Comparison of ENCODE assay signal across 16 cellular contexts in genomic region chr15:92621972-92622533, GRCh38. TPM values are rescaled to one million over a fixed set of nuclear protein-coding genes. Genes with fewer than 3 reads are reported as not detected.
DNase-seq lines count a peak whose midpoint lies in the region; ATAC-seq and TF ChIP-seq lines count a peak whose summit lies in the region.
"Had no signal": no experiment of that assay in that cellular context is flagged by ENCODE, and none has a peak within 500 bp of the region (broad histone marks: within the 10 kb centered on the region; RNA-seq: fewer than 3 reads in every experiment).

No MANE protein-coding gene starts in this region.

- intact Hi-C loops in sigmoid colon (cut with DNase I) = loop anchor here (5.0 kb wide), 1 partner anchor 40 kb away; no protein-coding TSS in a partner anchor
- intact Hi-C loops in CD4-positive, alpha-beta T cell (cut with DNase I, micrococcal nuclease) = no loop called here

- peak; percentile 27 for ATAC-seq in GM18868 (IDR thresholded peaks at IDR 0.05; ENCODE audit: unreplicated experiment)
- peak; percentile 54 for ATAC-seq in T-helper 17 cell
- ATAC-seq in CD4-positive, alpha-beta T cell (ENCODE audit: poor library complexity) = no peak
- ATAC-seq in HG02870 (IDR thresholded peaks at IDR 0.05; ENCODE audit: unreplicated experiment) = no peak

- no peak for TF ChIP-seq EP300 in sigmoid colon (IDR thresholded peaks at IDR 0.05)

- no peak overlapping the region for H3K9ac ChIP-seq in endodermal cell (ENCODE audit: extremely low read depth, low read length, poor library complexity, severe bottlenecking)

- POLR2A ChIA-PET in CD4-positive, alpha-beta T cell (lab: Charles Lee) = no interaction called here

- DNase-seq in T-helper 17 cell (no peak), endodermal cell (no peak), sigmoid colon (peak; percentile 44)
- no peak for DNase-seq in stimulated activated CD4-positive, alpha-beta T cell treated with anti-CD3 and anti-CD28 coated beads, Interleukin-15, amount 100 ng/mL, for 24 hours
- no peak for DNase-seq in CD4-positive, alpha-beta T cell
- DNase-seq in activated T-cell treated with anti-CD3 and anti-CD28 coated beads, Interleukin-2, amount 50 U/mL, for 1 hour = no peak
- DNase-seq: ACHN; CD4-positive, alpha-beta memory T cell; EL; KG1; NCI-H1092; NCI-H2107; NCI-H226; NCI-H526 had no signal

- peaks cover 6% of the 10 kb centered on the region for H3K4me1 Mint-ChIP-seq in T-helper 17 cell
- peaks cover 40% of the 10 kb centered on the region for H3K4me1 Mint-ChIP-seq in endodermal cell
- no peaks in the 10 kb centered on the region for H3K4me1 Mint-ChIP-seq in CD4-positive, alpha-beta T cell (ENCODE audit: low read depth)

- H3K27ac Mint-ChIP-seq in T-helper 17 cell (peak overlapping the region; percentile 74), endodermal cell (peak overlapping the region; percentile 75)
- H3K27ac Mint-ChIP-seq in CD4-positive, alpha-beta T cell = no peak overlapping the region
- H3K27ac Mint-ChIP-seq: CD4-positive, alpha-beta memory T cell had no signal

- peaks cover 47% of the 10 kb centered on the region for H3K36me3 ChIP-seq in endodermal cell (ENCODE audit: control insufficient read depth, insufficient read depth, low read length)
- no peaks in the 10 kb centered on the region for H3K36me3 ChIP-seq in sigmoid colon

- no peaks in the 10 kb centered on the region for H3K9me3 ChIP-seq in T-helper 17 cell (ENCODE audit: control insufficient read depth, low read length, poor library complexity, severe bottlenecking)
- H3K9me3 ChIP-seq in endodermal cell (ENCODE audit: control insufficient read depth, low read length) = no peaks in the 10 kb centered on the region
- no peaks in the 10 kb centered on the region for H3K9me3 ChIP-seq in sigmoid colon
- no peaks in the 10 kb centered on the region for H3K9me3 ChIP-seq in CD4-positive, alpha-beta T cell (ENCODE audit: control insufficient read depth, low read length)

- H3K4me3 Mint-ChIP-seq in T-helper 17 cell = peak overlapping the region; percentile 37
- no peak overlapping the region for H3K4me3 Mint-ChIP-seq in endodermal cell
- no peak overlapping the region for H3K4me3 Mint-ChIP-seq in CD4-positive, alpha-beta T cell

- TF ChIP-seq CTCF in endodermal cell (conservative IDR thresholded peaks at IDR 0.05) = no peak
- no peak for TF ChIP-seq CTCF in sigmoid colon (IDR thresholded peaks at IDR 0.05)
- no peak for TF ChIP-seq CTCF in CD4-positive, alpha-beta T cell (IDR thresholded peaks at IDR 0.05)

- no peaks in the 10 kb centered on the region for H3K9me3 Mint-ChIP-seq in endodermal cell
- no peaks in the 10 kb centered on the region for H3K9me3 Mint-ChIP-seq in CD4-positive, alpha-beta T cell
- H3K9me3 Mint-ChIP-seq: CD4-positive, alpha-beta memory T cell had no signal

- H3K27me3 Mint-ChIP-seq in T-helper 17 cell (peaks cover 11% of the 10 kb centered on the region), endodermal cell (ENCODE audit: insufficient read depth) (no peaks in the 10 kb centered on the region)
- H3K27me3 Mint-ChIP-seq in CD4-positive, alpha-beta T cell = no peaks in the 10 kb centered on the region

- no peaks in the 10 kb centered on the region for H3K36me3 Mint-ChIP-seq in T-helper 17 cell (ENCODE audit: low read depth)
- H3K36me3 Mint-ChIP-seq in endodermal cell (ENCODE audit: low read depth) = peaks cover 50% of the 10 kb centered on the region
- no peaks in the 10 kb centered on the region for H3K36me3 Mint-ChIP-seq in CD4-positive, alpha-beta T cell (ENCODE audit: low read depth)
- H3K36me3 Mint-ChIP-seq: CD4-positive, alpha-beta memory T cell had no signal

- H3K4me3 ChIP-seq in endodermal cell (ENCODE audit: low read length) (no peak overlapping the region), sigmoid colon (no peak overlapping the region)

- peaks cover 16% of the 10 kb centered on the region for H3K4me1 ChIP-seq in endodermal cell (ENCODE audit: control insufficient read depth, insufficient read depth, low read length)
- peaks cover 0 to 63% (median 51%) of the 10 kb centered on the region in 4 donors for H3K4me1 ChIP-seq in sigmoid colon

- H3K27me3 ChIP-seq in endodermal cell (ENCODE audit: control insufficient read depth, insufficient read depth, low read length, poor library complexity, severe bottlenecking) = no peaks in the 10 kb centered on the region
- H3K27me3 ChIP-seq in sigmoid colon = no peaks in the 10 kb centered on the region
- no peaks in the 10 kb centered on the region for H3K27me3 ChIP-seq in CD4-positive, alpha-beta T cell (ENCODE audit: control insufficient read depth, insufficient read depth, low read length)

- TF ChIP-seq POLR2A in sigmoid colon (IDR thresholded peaks at IDR 0.05) = no peak

- CTCF ChIA-PET in CD4-positive, alpha-beta T cell (lab: Charles Lee) = no interaction called here

- 96 to 99% methylated on average over 17 to 19 of the region's 19 CpGs for WGBS in endodermal cell (ENCODE audit: insufficient coverage in 1 of 2, insufficient read length in 1 of 2), 2 experiments
- 94 to 95% methylated on average over 19 of the region's 19 CpGs for WGBS in sigmoid colon, 2 donors

- H3K27ac ChIP-seq in endodermal cell (ENCODE audit: low read depth, low read length) (no peak overlapping the region), sigmoid colon (no peak overlapping the region)
- H3K27ac ChIP-seq in CD4-positive, alpha-beta T cell (ENCODE audit: low read depth, low read length) = no peak overlapping the region

RNA-seq across cellular contexts. Expression of gene FAM174B, which starts 33.5 kb away (rescaled TPM):
- 1 to 10 TPM; 3.5 to 4.3 TPM for total RNA-seq in T-helper 17 cell
- total RNA-seq in endodermal cell = 100 to 1,000 TPM in 1 of 2 donors, 10 to 100 TPM in 1; 66.0 to 105 TPM
- polyA plus RNA-seq in endodermal cell (2013, experiment 1 of 2) = 22.2 TPM
- 27.3 TPM for polyA plus RNA-seq in endodermal cell (2013, experiment 2 of 2)
- total RNA-seq in sigmoid colon = 10 to 100 TPM in 1 of 4 donors, 1 to 10 TPM in 3; 5.3 to 38.9 (median 6.1) TPM
- 10 to 100 TPM in 1 of 3 donors, 1 to 10 TPM in 2; 8.1 to 19.8 (median 9.5) TPM for polyA plus RNA-seq in sigmoid colon
- 1 to 10 TPM; 3.4 to 3.6 TPM for total RNA-seq in CD4-positive, alpha-beta T cell

Comparison
In these comparisons a context has a peak if more than half of its experiments do, and no peak if none do; other contexts are left out.
1. ATAC-seq: peak in GM18868 (single experiment) and T-helper 17 cell (single experiment); none in CD4-positive, alpha-beta T cell (single experiment) and HG02870 (single experiment).